Comparison of ENCODE assay signal across 8 cellular contexts in genomic region chr16:57462209-57462977, GRCh38. TPM values are rescaled to one million over a fixed set of nuclear protein-coding genes. Genes with fewer than 3 reads are reported as not detected.
A peak's percentile ranks its signal among the peaks of the same experiment; 100 is the strongest.
DNase-seq lines count a peak whose midpoint lies in the region; ATAC-seq and TF ChIP-seq lines count a peak whose summit lies in the region.

Gene POLR2C, plus strand, starts transcription at chr16:57462679. Its CDS starts 46 bp downstream, at chr16:57462725.

- H3K36me3 ChIP-seq in A673 (ENCODE audit: insufficient read depth, low read length, poor library complexity, severe bottlenecking) (peaks cover 63% of the 10 kb centered on the region), WERI-Rb-1 (peaks cover 53% of the 10 kb centered on the region), breast epithelium (peaks cover 6% of the 10 kb centered on the region), spleen (peaks cover 0 to 78% (median 53%) of the 10 kb centered on the region in 6 donors)

- DNase-seq in A673 (ENCODE audit: low spot score) (peak; percentile 92), NCI-H2171 treated with DMSO at 0.1 percent for 48 hours (lab: John Stamatoyannopoulos, UW) (peak; percentile 78), WERI-Rb-1 (peak; percentile 85), breast epithelium (ENCODE audit: low spot score in 2 of 2) (peak; percentile 78 to 85), immature natural killer cell (peak; percentile 87 to 90 (median 89)), spleen (peak; percentile 98)

- no peaks in the 10 kb centered on the region for H3K9me3 Mint-ChIP-seq in immature natural killer cell

- H3K27ac ChIP-seq in A673 (ENCODE audit: low read depth, low read length, poor library complexity, severe bottlenecking) (peak within 1 kb of the TSS; percentile 73), WERI-Rb-1 (peak within 1 kb of the TSS; percentile 65), breast epithelium (peak within 1 kb of the TSS; percentile 90 to 93), spleen (peak within 1 kb of the TSS; percentile 80 to 94 (median 90))

- no TSS peak for BruUV-seq in A673 (replicated peaks; lab: Mats Ljungman, UMichigan)

- intact Hi-C loops in A673 (cut with micrococcal nuclease; ENCODE audit: unreplicated experiment): loop anchor here (2.0 kb wide), 1 partner anchor 56 kb away; no protein-coding TSS in a partner anchor
- intact Hi-C loops in breast epithelium (cut with DNase I; ENCODE audit: low total_unique reads): no loop called here
- intact Hi-C loops in spleen (cut with DNase I; ENCODE audit: low total_unique reads): loop anchor here (10.0 kb wide), 1 partner anchor 52 kb away; no protein-coding TSS in a partner anchor

- peaks cover 29 to 43% of the 10 kb centered on the region in 2 donors for H3K4me1 Mint-ChIP-seq in immature natural killer cell

- ATAC-seq in GM18517 (IDR thresholded peaks at IDR 0.05; ENCODE audit: unreplicated experiment): peak; percentile 82
- peak; percentile 70 for ATAC-seq in HG03060 (IDR thresholded peaks at IDR 0.05; ENCODE audit: low read depth, unreplicated experiment)

- H3K27me3 ChIP-seq in A673 (replicated peaks; ENCODE audit: insufficient read depth, low read depth, low read length, poor library complexity) (no peaks in the 10 kb centered on the region), WERI-Rb-1 (ENCODE audit: insufficient read depth, low read depth, severe bottlenecking) (no peaks in the 10 kb centered on the region), breast epithelium (no peaks in the 10 kb centered on the region), spleen (replicated peaks in 1 of 7) (no peaks in the 10 kb centered on the region)

- POLR2A ChIA-PET in A673 (lab: Charles Lee; ENCODE audit: low non-redundant PET): no interaction called here

- H3K4me1 ChIP-seq in A673 (ENCODE audit: insufficient read depth, low read length, poor library complexity, severe bottlenecking) (no peaks in the 10 kb centered on the region), breast epithelium (peaks cover 0 to 17% of the 10 kb centered on the region in 2 donors), spleen (peaks cover 12 to 47% (median 28%) of the 10 kb centered on the region in 6 donors)

- H3K27ac Mint-ChIP-seq in immature natural killer cell: peak within 1 kb of the TSS; percentile 87 to 99 (median 96)

- TF ChIP-seq CTCF in A673 (conservative IDR thresholded peaks at IDR 0.05; ENCODE audit: low read depth, low read length) (peak; percentile 98), WERI-Rb-1 (IDR thresholded peaks at IDR 0.05; ENCODE audit: low read depth, low read length) (peak; percentile 91), breast epithelium (IDR thresholded peaks at IDR 0.05) (peak; percentile 92 to 98 (median 96)), spleen (IDR thresholded peaks at IDR 0.05 in 8 of 11, conservative IDR thresholded peaks at IDR 0.05 in 3 of 11) (peak; percentile 95 to 99 (median 98))

- peaks cover 3 to 22% (median 13%) of the 10 kb centered on the region in 3 donors for H3K36me3 Mint-ChIP-seq in immature natural killer cell

- H3K27me3 Mint-ChIP-seq in immature natural killer cell (ENCODE audit: low read depth in 3 of 3): peaks cover 0 to 9% (median 4%) of the 10 kb centered on the region in 3 donors

- CTCF ChIA-PET in A673 (lab: Charles Lee): interaction anchor here (0.6 to 1.2 kb wide), 5 partner anchors 11 to 75 kb away, joined by 3 to 6 read pairs (median 5); partner anchors contain the start of genes CIAPIN1 and COQ9

- H3K4me3 Mint-ChIP-seq in immature natural killer cell: peak within 1 kb of the TSS; percentile 93 to 100 (median 98)

- peak; percentile 94 for TF ChIP-seq POLR2A in breast epithelium (IDR thresholded peaks at IDR 0.05)
- peak; percentile 60 to 91 (median 85) for TF ChIP-seq POLR2A in spleen (IDR thresholded peaks at IDR 0.05)

- WGBS in spleen, 5 donors: 2 to 4% (median 3%) methylated on average over 39 to 47 of the region's 47 CpGs

- H3K9me3 ChIP-seq in A673 (ENCODE audit: low read depth, low read length, poor library complexity, severe bottlenecking) (no peaks in the 10 kb centered on the region), WERI-Rb-1 (ENCODE audit: severe bottlenecking) (no peaks in the 10 kb centered on the region), breast epithelium (no peaks in the 10 kb centered on the region), spleen (no peaks in the 10 kb centered on the region)

- H3K4me3 ChIP-seq in A673 (ENCODE audit: low read depth, low read length, poor library complexity, severe bottlenecking) (peak within 1 kb of the TSS; percentile 93), WERI-Rb-1 (ENCODE audit: low read depth, low read length) (peak within 1 kb of the TSS; percentile 76), breast epithelium (peak within 1 kb of the TSS; percentile 98 to 100 (median 99)), spleen (peak within 1 kb of the TSS; percentile 86 to 97 (median 90))

RNA-seq across cellular contexts. Expression of gene POLR2C, which starts in this region (rescaled TPM):
- 96.2 and 110 TPM in 2 replicates for total RNA-seq in A673 (2021)
- 100 to 1,000 TPM; 119 to 129 (median 127) TPM for total RNA-seq in breast epithelium
- 10 to 100 TPM; 38.9 to 60.9 (median 41.6) TPM for polyA plus RNA-seq in immature natural killer cell
- total RNA-seq in spleen: 10 to 100 TPM; 42.3 to 75.6 (median 52.7) TPM
- 10 to 100 TPM; 23.2 to 42.7 (median 35.0) TPM for polyA plus RNA-seq in spleen

Comparison
In these comparisons a context has a peak if more than half of its experiments do, and no peak if none do; other contexts are left out.
1. Peak in every context shown above with its lines: DNase-seq, ATAC-seq, H3K4me3 ChIP-seq and H3K27ac ChIP-seq.